1 cellular context compared by ENCODE assay signal in the genomic region with DNA sequence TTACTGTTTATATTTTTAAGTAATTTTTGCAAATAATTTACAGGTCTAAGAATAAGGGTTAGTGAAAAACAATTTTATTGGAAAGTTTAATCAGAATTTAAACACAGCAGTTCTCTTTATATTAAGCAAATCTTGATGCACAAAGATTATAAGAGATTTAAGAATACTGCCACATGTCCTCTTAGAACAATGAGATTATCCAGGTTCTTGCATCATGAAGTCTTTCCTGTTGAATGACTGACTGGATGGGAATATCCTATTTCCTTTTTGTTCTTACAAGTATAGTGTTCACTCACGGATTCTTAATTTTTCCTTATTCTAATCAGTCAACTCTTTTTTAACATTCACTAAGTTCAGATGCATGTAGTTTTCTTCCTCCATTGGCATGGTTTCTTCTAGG.
TF ChIP-seq lines count a peak whose summit lies in the region.

No MANE protein-coding gene starts in this region.

TF ChIP-seq in K562, 482 proteins besides CTCF, POLR2A, EP300 and RAD21:
- TF ChIP-seq ATF1 (CRISPR knock-in tag; IDR thresholded peaks at IDR 0.05) (no peak), ATF1 (tag; IDR thresholded peaks at IDR 0.05) (0 out of 2 replicates have a peak, but pooled peaks have one; percentile 0), ATF3 (IDR thresholded peaks at IDR 0.05) (peak; percentile 42; the same call in 1 of the 2 replicates), ATF3 (CRISPR knock-in tag; conservative IDR thresholded peaks at IDR 0.05) (no peak), JUNB (CRISPR knock-in tag; conservative IDR thresholded peaks at IDR 0.05) (no peak)
